1 cellular context compared by ENCODE assay signal in the genomic region with DNA sequence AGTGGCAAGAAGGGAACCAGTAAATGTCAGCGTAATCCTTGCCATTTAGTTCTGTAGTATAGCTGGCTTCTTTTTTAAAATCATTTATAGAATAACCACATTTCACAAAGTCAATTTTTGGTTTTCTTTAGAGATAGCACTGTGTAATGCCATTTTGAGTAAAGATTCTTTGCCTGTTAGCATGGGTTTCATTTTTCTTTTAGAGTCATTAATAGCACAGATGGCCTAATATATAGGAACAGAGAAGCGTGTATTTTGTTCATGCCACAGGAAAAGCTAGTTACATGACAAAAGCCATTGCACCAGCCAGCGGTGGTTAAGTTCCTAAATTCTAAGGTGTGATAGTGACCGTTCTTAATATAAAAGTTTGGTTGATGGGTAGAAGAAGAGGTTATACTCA.
TF ChIP-seq lines count a peak whose summit lies in the region.

No MANE protein-coding gene starts in this region.

TF ChIP-seq in GM23338, 12 proteins besides CTCF, POLR2A, EP300 and RAD21 (continued from another document):
- TF ChIP-seq, protein P1, sequence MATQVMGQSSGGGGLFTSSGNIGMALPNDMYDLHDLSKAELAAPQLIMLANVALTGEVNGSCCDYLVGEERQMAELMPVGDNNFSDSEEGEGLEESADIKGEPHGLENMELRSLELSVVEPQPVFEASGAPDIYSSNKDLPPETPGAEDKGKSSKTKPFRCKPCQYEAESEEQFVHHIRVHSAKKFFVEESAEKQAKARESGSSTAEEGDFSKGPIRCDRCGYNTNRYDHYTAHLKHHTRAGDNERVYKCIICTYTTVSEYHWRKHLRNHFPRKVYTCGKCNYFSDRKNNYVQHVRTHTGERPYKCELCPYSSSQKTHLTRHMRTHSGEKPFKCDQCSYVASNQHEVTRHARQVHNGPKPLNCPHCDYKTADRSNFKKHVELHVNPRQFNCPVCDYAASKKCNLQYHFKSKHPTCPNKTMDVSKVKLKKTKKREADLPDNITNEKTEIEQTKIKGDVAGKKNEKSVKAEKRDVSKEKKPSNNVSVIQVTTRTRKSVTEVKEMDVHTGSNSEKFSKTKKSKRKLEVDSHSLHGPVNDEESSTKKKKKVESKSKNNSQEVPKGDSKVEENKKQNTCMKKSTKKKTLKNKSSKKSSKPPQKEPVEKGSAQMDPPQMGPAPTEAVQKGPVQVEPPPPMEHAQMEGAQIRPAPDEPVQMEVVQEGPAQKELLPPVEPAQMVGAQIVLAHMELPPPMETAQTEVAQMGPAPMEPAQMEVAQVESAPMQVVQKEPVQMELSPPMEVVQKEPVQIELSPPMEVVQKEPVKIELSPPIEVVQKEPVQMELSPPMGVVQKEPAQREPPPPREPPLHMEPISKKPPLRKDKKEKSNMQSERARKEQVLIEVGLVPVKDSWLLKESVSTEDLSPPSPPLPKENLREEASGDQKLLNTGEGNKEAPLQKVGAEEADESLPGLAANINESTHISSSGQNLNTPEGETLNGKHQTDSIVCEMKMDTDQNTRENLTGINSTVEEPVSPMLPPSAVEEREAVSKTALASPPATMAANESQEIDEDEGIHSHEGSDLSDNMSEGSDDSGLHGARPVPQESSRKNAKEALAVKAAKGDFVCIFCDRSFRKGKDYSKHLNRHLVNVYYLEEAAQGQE (IDR thresholded peaks at IDR 0.05; ENCODE audit: unreplicated experiment): no peak
- TF ChIP-seq EZH2 (IDR thresholded peaks at IDR 0.05; ENCODE audit: low read depth, unreplicated experiment) (no peak), EZH2phosphoT487 (IDR thresholded peaks at IDR 0.05; ENCODE audit: unreplicated experiment) (no peak), ZNF114 (CRISPR knock-in tag; IDR thresholded peaks at IDR 0.05) (no peak), JUNB (IDR thresholded peaks at IDR 0.05; ENCODE audit: unreplicated experiment) (no peak)
- TF ChIP-seq, protein P2, sequence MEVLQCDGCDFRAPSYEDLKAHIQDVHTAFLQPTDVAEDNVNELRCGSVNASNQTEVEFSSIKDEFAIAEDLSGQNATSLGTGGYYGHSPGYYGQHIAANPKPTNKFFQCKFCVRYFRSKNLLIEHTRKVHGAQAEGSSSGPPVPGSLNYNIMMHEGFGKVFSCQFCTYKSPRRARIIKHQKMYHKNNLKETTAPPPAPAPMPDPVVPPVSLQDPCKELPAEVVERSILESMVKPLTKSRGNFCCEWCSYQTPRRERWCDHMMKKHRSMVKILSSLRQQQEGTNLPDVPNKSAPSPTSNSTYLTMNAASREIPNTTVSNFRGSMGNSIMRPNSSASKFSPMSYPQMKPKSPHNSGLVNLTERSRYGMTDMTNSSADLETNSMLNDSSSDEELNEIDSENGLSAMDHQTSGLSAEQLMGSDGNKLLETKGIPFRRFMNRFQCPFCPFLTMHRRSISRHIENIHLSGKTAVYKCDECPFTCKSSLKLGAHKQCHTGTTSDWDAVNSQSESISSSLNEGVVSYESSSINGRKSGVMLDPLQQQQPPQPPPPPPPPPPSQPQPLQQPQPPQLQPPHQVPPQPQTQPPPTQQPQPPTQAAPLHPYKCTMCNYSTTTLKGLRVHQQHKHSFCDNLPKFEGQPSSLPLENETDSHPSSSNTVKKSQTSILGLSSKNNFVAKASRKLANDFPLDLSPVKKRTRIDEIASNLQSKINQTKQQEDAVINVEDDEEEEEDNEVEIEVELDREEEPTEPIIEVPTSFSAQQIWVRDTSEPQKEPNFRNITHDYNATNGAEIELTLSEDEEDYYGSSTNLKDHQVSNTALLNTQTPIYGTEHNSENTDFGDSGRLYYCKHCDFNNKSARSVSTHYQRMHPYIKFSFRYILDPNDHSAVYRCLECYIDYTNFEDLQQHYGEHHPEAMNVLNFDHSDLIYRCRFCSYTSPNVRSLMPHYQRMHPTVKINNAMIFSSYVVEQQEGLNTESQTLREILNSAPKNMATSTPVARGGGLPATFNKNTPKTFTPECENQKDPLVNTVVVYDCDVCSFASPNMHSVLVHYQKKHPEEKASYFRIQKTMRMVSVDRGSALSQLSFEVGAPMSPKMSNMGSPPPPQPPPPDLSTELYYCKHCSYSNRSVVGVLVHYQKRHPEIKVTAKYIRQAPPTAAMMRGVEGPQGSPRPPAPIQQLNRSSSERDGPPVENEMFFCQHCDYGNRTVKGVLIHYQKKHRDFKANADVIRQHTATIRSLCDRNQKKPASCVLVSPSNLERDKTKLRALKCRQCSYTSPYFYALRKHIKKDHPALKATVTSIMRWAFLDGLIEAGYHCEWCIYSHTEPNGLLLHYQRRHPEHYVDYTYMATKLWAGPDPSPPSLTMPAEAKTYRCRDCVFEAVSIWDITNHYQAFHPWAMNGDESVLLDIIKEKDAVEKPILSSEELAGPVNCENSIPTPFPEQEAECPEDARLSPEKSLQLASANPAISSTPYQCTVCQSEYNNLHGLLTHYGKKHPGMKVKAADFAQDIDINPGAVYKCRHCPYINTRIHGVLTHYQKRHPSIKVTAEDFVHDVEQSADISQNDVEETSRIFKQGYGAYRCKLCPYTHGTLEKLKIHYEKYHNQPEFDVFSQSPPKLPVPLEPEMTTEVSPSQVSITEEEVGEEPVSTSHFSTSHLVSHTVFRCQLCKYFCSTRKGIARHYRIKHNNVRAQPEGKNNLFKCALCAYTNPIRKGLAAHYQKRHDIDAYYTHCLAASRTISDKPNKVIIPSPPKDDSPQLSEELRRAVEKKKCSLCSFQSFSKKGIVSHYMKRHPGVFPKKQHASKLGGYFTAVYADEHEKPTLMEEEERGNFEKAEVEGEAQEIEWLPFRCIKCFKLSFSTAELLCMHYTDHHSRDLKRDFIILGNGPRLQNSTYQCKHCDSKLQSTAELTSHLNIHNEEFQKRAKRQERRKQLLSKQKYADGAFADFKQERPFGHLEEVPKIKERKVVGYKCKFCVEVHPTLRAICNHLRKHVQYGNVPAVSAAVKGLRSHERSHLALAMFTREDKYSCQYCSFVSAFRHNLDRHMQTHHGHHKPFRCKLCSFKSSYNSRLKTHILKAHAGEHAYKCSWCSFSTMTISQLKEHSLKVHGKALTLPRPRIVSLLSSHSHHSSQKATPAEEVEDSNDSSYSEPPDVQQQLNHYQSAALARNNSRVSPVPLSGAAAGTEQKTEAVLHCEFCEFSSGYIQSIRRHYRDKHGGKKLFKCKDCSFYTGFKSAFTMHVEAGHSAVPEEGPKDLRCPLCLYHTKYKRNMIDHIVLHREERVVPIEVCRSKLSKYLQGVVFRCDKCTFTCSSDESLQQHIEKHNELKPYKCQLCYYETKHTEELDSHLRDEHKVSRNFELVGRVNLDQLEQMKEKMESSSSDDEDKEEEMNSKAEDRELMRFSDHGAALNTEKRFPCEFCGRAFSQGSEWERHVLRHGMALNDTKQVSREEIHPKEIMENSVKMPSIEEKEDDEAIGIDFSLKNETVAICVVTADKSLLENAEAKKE (CRISPR knock-in tag; IDR thresholded peaks at IDR 0.05): no peak
